ENCODE assay signal across 1 cellular context in the genomic region with DNA sequence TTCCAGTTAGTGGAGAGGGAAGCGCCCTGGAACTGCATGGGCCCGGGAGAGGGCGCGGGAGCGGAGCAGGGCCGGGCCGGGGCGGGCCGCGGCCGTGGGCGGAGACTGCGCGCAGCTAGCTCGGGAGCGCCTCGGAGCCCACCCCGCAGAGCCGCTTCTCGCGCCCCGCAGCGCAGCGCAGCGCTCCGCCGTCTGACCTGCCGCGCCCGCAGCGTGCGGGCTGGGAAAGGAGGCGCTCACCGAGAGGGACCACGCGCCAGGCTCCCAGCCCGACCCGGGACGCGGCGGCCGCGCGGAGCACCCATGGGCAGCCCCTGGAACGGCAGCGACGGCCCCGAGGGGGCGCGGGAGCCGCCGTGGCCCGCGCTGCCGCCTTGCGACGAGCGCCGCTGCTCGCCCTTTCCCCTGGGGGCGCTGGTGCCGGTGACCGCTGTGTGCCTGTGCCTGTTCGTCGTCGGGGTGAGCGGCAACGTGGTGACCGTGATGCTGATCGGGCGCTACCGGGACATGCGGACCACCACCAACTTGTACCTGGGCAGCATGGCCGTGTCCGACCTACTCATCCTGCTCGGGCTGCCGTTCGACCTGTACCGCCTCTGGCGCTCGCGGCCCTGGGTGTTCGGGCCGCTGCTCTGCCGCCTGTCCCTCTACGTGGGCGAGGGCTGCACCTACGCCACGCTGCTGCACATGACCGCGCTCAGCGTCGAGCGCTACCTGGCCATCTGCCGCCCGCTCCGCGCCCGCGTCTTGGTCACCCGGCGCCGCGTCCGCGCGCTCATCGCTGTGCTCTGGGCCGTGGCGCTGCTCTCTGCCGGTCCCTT.
TF ChIP-seq lines count a peak whose summit lies in the region.

A gene with protein sequence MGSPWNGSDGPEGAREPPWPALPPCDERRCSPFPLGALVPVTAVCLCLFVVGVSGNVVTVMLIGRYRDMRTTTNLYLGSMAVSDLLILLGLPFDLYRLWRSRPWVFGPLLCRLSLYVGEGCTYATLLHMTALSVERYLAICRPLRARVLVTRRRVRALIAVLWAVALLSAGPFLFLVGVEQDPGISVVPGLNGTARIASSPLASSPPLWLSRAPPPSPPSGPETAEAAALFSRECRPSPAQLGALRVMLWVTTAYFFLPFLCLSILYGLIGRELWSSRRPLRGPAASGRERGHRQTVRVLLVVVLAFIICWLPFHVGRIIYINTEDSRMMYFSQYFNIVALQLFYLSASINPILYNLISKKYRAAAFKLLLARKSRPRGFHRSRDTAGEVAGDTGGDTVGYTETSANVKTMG (plus strand): TSS at position 304 of the 821 bp plus-strand sequence. CDS start 0 bp downstream, at position 304.

TF ChIP-seq in endothelial cell of umbilical vein, 7 proteins besides CTCF, POLR2A, EP300 and RAD21 (continued from another document):
- TF ChIP-seq EZH2 (IDR thresholded peaks at IDR 0.05; ENCODE audit: borderline replicate concordance, low read depth, low read length, severe bottlenecking) (peak; percentile 98), MYC (IDR thresholded peaks at IDR 0.05; ENCODE audit: low read depth, low read length) (no peak)
